Comparison of ENCODE assay signal across 9 cellular contexts in genomic region chr2:237060518-237061312, GRCh38. TPM values are rescaled to one million over a fixed set of nuclear protein-coding genes. Genes with fewer than 3 reads are reported as not detected.
DNase-seq lines count a peak whose midpoint lies in the region; ATAC-seq lines count a peak whose summit lies in the region.
"Had no signal": no experiment of that assay in that cellular context is flagged by ENCODE, and none has a peak within 500 bp of the region (broad histone marks: within the 10 kb centered on the region; RNA-seq: fewer than 3 reads in every experiment).

No MANE protein-coding gene starts in this region.

- no peaks in the 10 kb centered on the region for H3K36me3 ChIP-seq in CD4-positive, CD25-positive, alpha-beta regulatory T cell (ENCODE audit: control insufficient read depth, insufficient read depth, low read length)
- no peaks in the 10 kb centered on the region for H3K36me3 ChIP-seq in H7 (replicated peaks; ENCODE audit: control insufficient read depth, insufficient read depth, low read length)
- H3K36me3 ChIP-seq: neutrophil had no signal

- peaks cover 10% of the 10 kb centered on the region for H3K4me1 ChIP-seq in CD4-positive, CD25-positive, alpha-beta regulatory T cell (ENCODE audit: control insufficient read depth, insufficient read depth, low read length, poor library complexity, severe bottlenecking)

- no peak overlapping the region for H3K4me3 ChIP-seq in CD4-positive, CD25-positive, alpha-beta regulatory T cell (ENCODE audit: low read depth, low read length)
- no peak overlapping the region for H3K4me3 ChIP-seq in H7 (ENCODE audit: insufficient read depth, low read depth, low read length)

- H3K27ac ChIP-seq in CD4-positive, CD25-positive, alpha-beta regulatory T cell (ENCODE audit: insufficient read depth, low read length, poor library complexity, severe bottlenecking), result no peak overlapping the region
- H3K27ac ChIP-seq: neutrophil had no signal

- ATAC-seq in CD4-positive, CD25-positive, alpha-beta regulatory T cell (ENCODE audit: low read depth in 2 of 2), result no peak
- ATAC-seq in stimulated activated memory B cell treated with anti-CD40 and anti-IgM and Interleukin-4, amounts not matched to agents 10 μg/mL and 1 μg/mL and 100 μg/mL, for 72 hours, result peak; percentile 34
- no peak for ATAC-seq in HG02759 (IDR thresholded peaks at IDR 0.05; ENCODE audit: unreplicated experiment)
- no peak for ATAC-seq in activated T-helper 17 cell treated with anti-CD3 and anti-CD28 coated beads, Interleukin-2, amount 50 U/mL, for 72 hours (replicated peaks)

- peaks cover 5 to 18% (median 13%) of the 10 kb centered on the region in 4 donors for H3K4me1 Mint-ChIP-seq in CD4-positive, CD25-positive, alpha-beta regulatory T cell
- H3K4me1 Mint-ChIP-seq in stimulated activated memory B cell treated with anti-CD40 and anti-IgM and Interleukin-4, amounts not matched to agents 10 μg/mL and 1 μg/mL and 100 μg/mL, for 72 hours, result peaks cover 42% of the 10 kb centered on the region
- peaks cover 8% of the 10 kb centered on the region for H3K4me1 Mint-ChIP-seq in activated T-helper 17 cell treated with anti-CD3 and anti-CD28 coated beads, Interleukin-2, amount 50 U/mL, for 72 hours

- no peaks in the 10 kb centered on the region for H3K9me3 ChIP-seq in CD4-positive, CD25-positive, alpha-beta regulatory T cell (ENCODE audit: control insufficient read depth in 2 of 2, low read length in 2 of 2)
- H3K9me3 ChIP-seq: neutrophil had no signal

- in situ Hi-C loops in T47D (cut with HindIII; ENCODE audit: low pct_unique_long_range_greater_than_20kb, low sequenced_read_pairs), result no loop called here

- no peak overlapping the region for H3K27ac Mint-ChIP-seq in CD4-positive, CD25-positive, alpha-beta regulatory T cell
- H3K27ac Mint-ChIP-seq in stimulated activated memory B cell treated with anti-CD40 and anti-IgM and Interleukin-4, amounts not matched to agents 10 μg/mL and 1 μg/mL and 100 μg/mL, for 72 hours, result no peak overlapping the region
- H3K27ac Mint-ChIP-seq in activated T-helper 17 cell treated with anti-CD3 and anti-CD28 coated beads, Interleukin-2, amount 50 U/mL, for 72 hours, result no peak overlapping the region

- peaks cover 8% of the 10 kb centered on the region for H3K27me3 Mint-ChIP-seq in CD4-positive, CD25-positive, alpha-beta regulatory T cell
- no peaks in the 10 kb centered on the region for H3K27me3 Mint-ChIP-seq in stimulated activated memory B cell treated with anti-CD40 and anti-IgM and Interleukin-4, amounts not matched to agents 10 μg/mL and 1 μg/mL and 100 μg/mL, for 72 hours
- no peaks in the 10 kb centered on the region for H3K27me3 Mint-ChIP-seq in activated T-helper 17 cell treated with anti-CD3 and anti-CD28 coated beads, Interleukin-2, amount 50 U/mL, for 72 hours

- H3K36me3 Mint-ChIP-seq in CD4-positive, CD25-positive, alpha-beta regulatory T cell, result no peaks in the 10 kb centered on the region
- no peaks in the 10 kb centered on the region for H3K36me3 Mint-ChIP-seq in stimulated activated memory B cell treated with anti-CD40 and anti-IgM and Interleukin-4, amounts not matched to agents 10 μg/mL and 1 μg/mL and 100 μg/mL, for 72 hours
- H3K36me3 Mint-ChIP-seq in activated T-helper 17 cell treated with anti-CD3 and anti-CD28 coated beads, Interleukin-2, amount 50 U/mL, for 72 hours (ENCODE audit: low read depth), result no peaks in the 10 kb centered on the region

- no peaks in the 10 kb centered on the region for H3K27me3 ChIP-seq in CD4-positive, CD25-positive, alpha-beta regulatory T cell (ENCODE audit: control insufficient read depth, insufficient read depth, low read length)
- H3K27me3 ChIP-seq in H7 (ENCODE audit: control insufficient read depth, insufficient read depth, low read length), result no peaks in the 10 kb centered on the region
- H3K27me3 ChIP-seq: neutrophil had no signal

- peak in 2 of 3 donors; percentile 10 to 17 for DNase-seq in CD4-positive, CD25-positive, alpha-beta regulatory T cell
- DNase-seq in H7 (peak; percentile 77), NCI-H526 treated with DMSO at 0.1 percent for 48 hours (lab: John Stamatoyannopoulos, UW) (peak; percentile 87), T47D (ENCODE audit: low read depth in 1 of 2, low spot score in 1 of 2) (peak; percentile 28 to 66), inferior parietal cortex (ENCODE audit: extremely low spot score) (peak; percentile 82)

- H3K4me3 Mint-ChIP-seq in CD4-positive, CD25-positive, alpha-beta regulatory T cell, result no peak overlapping the region
- no peak overlapping the region for H3K4me3 Mint-ChIP-seq in stimulated activated memory B cell treated with anti-CD40 and anti-IgM and Interleukin-4, amounts not matched to agents 10 μg/mL and 1 μg/mL and 100 μg/mL, for 72 hours
- H3K4me3 Mint-ChIP-seq in activated T-helper 17 cell treated with anti-CD3 and anti-CD28 coated beads, Interleukin-2, amount 50 U/mL, for 72 hours, result no peak overlapping the region

- no peaks in the 10 kb centered on the region for H3K9me3 Mint-ChIP-seq in CD4-positive, CD25-positive, alpha-beta regulatory T cell
- no peaks in the 10 kb centered on the region for H3K9me3 Mint-ChIP-seq in stimulated activated memory B cell treated with anti-CD40 and anti-IgM and Interleukin-4, amounts not matched to agents 10 μg/mL and 1 μg/mL and 100 μg/mL, for 72 hours
- H3K9me3 Mint-ChIP-seq in activated T-helper 17 cell treated with anti-CD3 and anti-CD28 coated beads, Interleukin-2, amount 50 U/mL, for 72 hours, result no peaks in the 10 kb centered on the region

RNA-seq across cellular contexts. Expression of gene COPS8, which starts 25.0 kb away (rescaled TPM):
- 40.3 TPM for total RNA-seq in CD4-positive, CD25-positive, alpha-beta regulatory T cell
- 10 to 100 TPM; 57.6 to 80.8 (median 65.4) TPM for polyA plus RNA-seq in CD4-positive, CD25-positive, alpha-beta regulatory T cell
- 101 and 113 TPM in 2 replicates for total RNA-seq in H7 (2014; rRNA removed; shearing (Covaris generic))
- 10 to 100 TPM; 40.3 to 53.1 TPM for total RNA-seq in activated T-helper 17 cell treated with anti-CD3 and anti-CD28 coated beads, Interleukin-2, amount 50 U/mL, for 72 hours

Comparison
In these comparisons a context has a peak if more than half of its experiments do, and no peak if none do; other contexts are left out.
1. DNase-seq: peak in every context shown above with its lines; median percentile 87 in NCI-H526 treated with DMSO at 0.1 percent for 48 hours; 82 in inferior parietal cortex; 77 in H7; 47 in T47D; 14 in CD4-positive, CD25-positive, alpha-beta regulatory T cell.